ENCODE assay signal across 9 cellular contexts in genomic region chr7:150340024-150340749, GRCh38. TPM values are rescaled to one million over a fixed set of nuclear protein-coding genes. Genes with fewer than 3 reads are reported as not detected.
DNase-seq lines count a peak whose midpoint lies in the region; ATAC-seq and TF ChIP-seq lines count a peak whose summit lies in the region.
"Had no signal": no experiment of that assay in that cellular context is flagged by ENCODE, and none has a peak within 500 bp of the region (broad histone marks: within the 10 kb centered on the region; RNA-seq: fewer than 3 reads in every experiment).

No MANE protein-coding gene starts in this region.

- H3K79me2 ChIP-seq in neural progenitor cell (ENCODE audit: low read depth) = no peaks in the 10 kb centered on the region

- peak overlapping the region; percentile 67 for H3K4me3 Mint-ChIP-seq in neural progenitor cell
- no peak overlapping the region for H3K4me3 Mint-ChIP-seq in natural killer cell treated with Interleukin-12 subunit alpha and Interleukin-12 subunit beta and Interleukin-15 and Interleukin-18, amount 100 ng/mL, for 72 hours

- H3K9me3 Mint-ChIP-seq in neural progenitor cell = peaks cover 7% of the 10 kb centered on the region
- H3K9me3 Mint-ChIP-seq in natural killer cell treated with Interleukin-12 subunit alpha and Interleukin-12 subunit beta and Interleukin-15 and Interleukin-18, amount 100 ng/mL, for 72 hours = no peaks in the 10 kb centered on the region

- H3K4me3 ChIP-seq in neural progenitor cell = peak overlapping the region; percentile 50
- H3K4me3 ChIP-seq: PC-9 had no signal

- no peak overlapping the region for H2AFZ ChIP-seq in neural progenitor cell (replicated peaks)
- H2AFZ ChIP-seq: PC-9 had no signal

- intact Hi-C loops in Right ventricle myocardium superior (cut with DNase I) = no loop called here

- no peak overlapping the region for H3K27ac ChIP-seq in neural progenitor cell
- H3K27ac ChIP-seq: PC-9 had no signal

- H3K4me1 Mint-ChIP-seq in neural progenitor cell = peaks cover 34% of the 10 kb centered on the region
- H3K4me1 Mint-ChIP-seq in natural killer cell treated with Interleukin-12 subunit alpha and Interleukin-12 subunit beta and Interleukin-15 and Interleukin-18, amount 100 ng/mL, for 72 hours (ENCODE audit: low read depth in 2 of 2) = peaks cover 0 to 8% of the 10 kb centered on the region in 2 donors

- H3F3A ChIP-seq in neural progenitor cell (ENCODE audit: low read depth) = peaks cover 10% of the 10 kb centered on the region

- H3K4me2 ChIP-seq in neural progenitor cell = peak overlapping the region; percentile 95
- H3K4me2 ChIP-seq: PC-9 had no signal

- H3K27me3 ChIP-seq in neural progenitor cell = peaks cover 57% of the 10 kb centered on the region

- peaks cover 32% of the 10 kb centered on the region for H3K27me3 Mint-ChIP-seq in neural progenitor cell (ENCODE audit: insufficient read depth, low read depth)
- H3K27me3 Mint-ChIP-seq in natural killer cell treated with Interleukin-12 subunit alpha and Interleukin-12 subunit beta and Interleukin-15 and Interleukin-18, amount 100 ng/mL, for 72 hours = peaks cover 20 to 28% of the 10 kb centered on the region in 2 donors

- no peak overlapping the region for H3K27ac Mint-ChIP-seq in neural progenitor cell
- no peak overlapping the region for H3K27ac Mint-ChIP-seq in natural killer cell treated with Interleukin-12 subunit alpha and Interleukin-12 subunit beta and Interleukin-15 and Interleukin-18, amount 100 ng/mL, for 72 hours

- H3K4me1 ChIP-seq in neural progenitor cell = peaks cover 26% of the 10 kb centered on the region

- no peaks in the 10 kb centered on the region for H3K36me3 ChIP-seq in neural progenitor cell

- TF ChIP-seq CTCF in AG09319 (IDR thresholded peaks at IDR 0.05; ENCODE audit: low read depth, low read length) = no peak
- TF ChIP-seq CTCF in neural progenitor cell (IDR thresholded peaks at IDR 0.05) = no peak

- no peaks in the 10 kb centered on the region for H3K36me3 Mint-ChIP-seq in neural progenitor cell
- no peaks in the 10 kb centered on the region for H3K36me3 Mint-ChIP-seq in natural killer cell treated with Interleukin-12 subunit alpha and Interleukin-12 subunit beta and Interleukin-15 and Interleukin-18, amount 100 ng/mL, for 72 hours

- H3K9ac ChIP-seq in neural progenitor cell = no peak overlapping the region

- peaks cover 8% of the 10 kb centered on the region for H3K9me3 ChIP-seq in neural progenitor cell (ENCODE audit: low read depth)

- DNase-seq in AG09319 (ENCODE audit: extremely low read depth, low read depth) (peak; percentile 32), NCI-H226 (peak; percentile 44), Right ventricle myocardium superior (peak; percentile 80), neural progenitor cell (ENCODE audit: low spot score) (peak; percentile 62), putamen (ENCODE audit: low spot score) (no peak), midbrain (lab: John Stamatoyannopoulos, UW) (no peak)
- no peak for DNase-seq in activated CD8-positive, alpha-beta memory T cell treated with anti-CD3 and anti-CD28 coated beads, Interleukin-2, amount 50 U/mL, for 48 hours
- no peak for DNase-seq in natural killer cell treated with Interleukin-12 subunit alpha and Interleukin-12 subunit beta and Interleukin-15 and Interleukin-18, amount 100 ng/mL, for 72 hours (ENCODE audit: low spot score)

- H4K20me1 ChIP-seq in neural progenitor cell (ENCODE audit: low read depth) = peaks cover 10% of the 10 kb centered on the region

- peak; percentile 67 for ATAC-seq in Right ventricle myocardium superior (ENCODE audit: poor library complexity)
- ATAC-seq in natural killer cell treated with Interleukin-12 subunit alpha and Interleukin-12 subunit beta and Interleukin-15 and Interleukin-18, amount 100 ng/mL, for 72 hours = no peak

RNA-seq across cellular contexts. Expression of gene RARRES2, which starts 1.2 kb away (rescaled TPM):
- 24.0 TPM for total RNA-seq in Right ventricle myocardium superior
- total RNA-seq in neural progenitor cell (ENCODE audit: low replicate concordance) = 0.19 and 0.43 TPM in 2 replicates
- not detected for total RNA-seq in natural killer cell treated with Interleukin-12 subunit alpha and Interleukin-12 subunit beta and Interleukin-15 and Interleukin-18, amount 100 ng/mL, for 72 hours
- total RNA-seq: PC-9 had no signal

RNA-seq across cellular contexts. Expression of gene ACTR3C, which starts 16.8 kb away (rescaled TPM):
- total RNA-seq in Right ventricle myocardium superior = 2.9 TPM
- total RNA-seq in neural progenitor cell (ENCODE audit: low replicate concordance) = not detected in 2 replicates
- total RNA-seq in natural killer cell treated with Interleukin-12 subunit alpha and Interleukin-12 subunit beta and Interleukin-15 and Interleukin-18, amount 100 ng/mL, for 72 hours = 10 to 100 TPM in 1 of 2 donors, 1 to 10 TPM in 1; 2.9 to 12.6 TPM

RNA-seq across cellular contexts. Expression of gene LRRC61, which starts 17.0 kb away (rescaled TPM):
- total RNA-seq in Right ventricle myocardium superior = 3.7 TPM
- 2.0 and 14.3 TPM in 2 replicates for total RNA-seq in neural progenitor cell (ENCODE audit: low replicate concordance)
- total RNA-seq in natural killer cell treated with Interleukin-12 subunit alpha and Interleukin-12 subunit beta and Interleukin-15 and Interleukin-18, amount 100 ng/mL, for 72 hours = 10 to 100 TPM; 16.1 to 27.1 TPM

RNA-seq across cellular contexts. Expression of gene REPIN1, which starts 28.4 kb away (rescaled TPM):
- total RNA-seq in Right ventricle myocardium superior (116 TPM), neural progenitor cell (ENCODE audit: low replicate concordance) (18.0 and 58.9 TPM in 2 replicates)
- 10 to 100 TPM; 53.9 to 84.2 TPM for total RNA-seq in natural killer cell treated with Interleukin-12 subunit alpha and Interleukin-12 subunit beta and Interleukin-15 and Interleukin-18, amount 100 ng/mL, for 72 hours

RNA-seq across cellular contexts. Expression of gene ZNF775, which starts 38.9 kb away (rescaled TPM):
- total RNA-seq in Right ventricle myocardium superior (3.6 TPM), neural progenitor cell (ENCODE audit: low replicate concordance) (3.0 and 26.1 TPM in 2 replicates)
- 1 to 10 TPM; 4.0 to 5.1 TPM for total RNA-seq in natural killer cell treated with Interleukin-12 subunit alpha and Interleukin-12 subunit beta and Interleukin-15 and Interleukin-18, amount 100 ng/mL, for 72 hours

Comparison
In these comparisons a context has a peak if more than half of its experiments do, and no peak if none do; other contexts are left out.
1. DNase-seq: peak in AG09319 (single experiment), NCI-H226 (single experiment), Right ventricle myocardium superior (single experiment) and neural progenitor cell (single experiment); none in putamen (single experiment), midbrain (single experiment), activated CD8-positive, alpha-beta memory T cell treated with anti-CD3 and anti-CD28 coated beads, Interleukin-2, amount 50 U/mL, for 48 hours (single experiment) and natural killer cell treated with Interleukin-12 subunit alpha and Interleukin-12 subunit beta and Interleukin-15 and Interleukin-18, amount 100 ng/mL, for 72 hours (single experiment).
2. RNA of gene RARRES2, which starts 1.2 kb away (total RNA-seq): 24.0 TPM in Right ventricle myocardium superior (single experiment); 0.19 to 0.43 TPM in neural progenitor cell and not detected in natural killer cell treated with Interleukin-12 subunit alpha and Interleukin-12 subunit beta and Interleukin-15 and Interleukin-18, amount 100 ng/mL, for 72 hours; every median in the first group is over 10 times any median in the second.